In the genomic region with DNA sequence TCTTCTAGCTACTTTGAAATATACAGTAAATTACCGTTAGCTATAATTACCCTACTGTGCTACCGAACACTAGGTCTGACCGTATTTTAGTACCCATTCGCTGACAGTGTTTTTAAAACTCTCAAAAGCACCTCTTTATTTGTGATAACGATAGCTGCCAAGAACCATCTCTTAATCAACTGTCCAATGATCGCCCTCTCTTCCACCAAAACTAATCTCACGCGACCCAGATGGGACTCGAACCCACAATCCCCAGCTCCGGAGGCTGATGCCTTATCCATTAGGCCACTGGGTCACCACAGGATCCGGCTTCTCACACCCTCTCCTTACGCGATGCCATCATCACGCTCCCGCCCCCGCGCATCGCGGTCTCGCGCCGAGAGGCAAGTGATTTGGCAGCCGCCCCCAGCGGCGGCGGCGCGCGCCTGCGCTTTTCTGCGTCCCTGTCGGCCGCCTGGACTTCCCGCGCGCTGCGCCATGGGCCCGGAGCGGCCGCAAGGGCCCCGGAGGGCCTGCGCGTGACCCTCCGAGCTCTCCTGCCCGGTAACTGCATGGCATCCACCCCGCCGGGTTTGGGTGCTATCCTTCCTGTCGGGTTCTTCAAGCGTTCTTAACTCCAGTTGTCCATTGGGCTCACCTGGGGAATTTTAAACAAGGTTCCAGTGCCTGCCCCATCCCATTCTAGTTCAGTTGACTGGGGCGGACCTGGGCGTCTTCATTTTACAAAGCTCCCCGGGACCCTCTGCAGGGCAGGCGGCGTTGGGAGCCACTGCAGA, we compare ENCODE assay signal across 8 cellular contexts. TPM values are rescaled to one million over a fixed set of nuclear protein-coding genes. Genes with fewer than 3 reads are reported as not detected.
A peak's percentile ranks its signal among the peaks of the same experiment; 100 is the strongest.
DNase-seq lines count a peak whose midpoint lies in the region; ATAC-seq and TF ChIP-seq lines count a peak whose summit lies in the region.

No MANE protein-coding gene starts in this region.

- 1% methylated on average over 30 to 47 of the region's 54 CpGs for WGBS in lower leg skin, 2 donors

- peak overlapping the region; percentile 74 to 97 (median 92) for H3K27ac Mint-ChIP-seq in CD8-positive, alpha-beta memory T cell
- H3K27ac Mint-ChIP-seq in activated CD4-positive, alpha-beta memory T cell treated with anti-CD3 and anti-CD28 coated beads for 36 hours: peak overlapping the region; percentile 75

- peak overlapping the region; percentile 61 for H3K4me3 ChIP-seq in CD8-positive, alpha-beta memory T cell (ENCODE audit: low read length)
- H3K4me3 ChIP-seq in duodenal mucosa (ENCODE audit: low read depth in 1 of 2, low read length in 2 of 2): peak overlapping the region; percentile 80 to 86
- peak overlapping the region; percentile 32 for H3K4me3 ChIP-seq in lower leg skin (ENCODE audit: low read depth, poor library complexity, severe bottlenecking)

- H3K9ac ChIP-seq in duodenal mucosa (ENCODE audit: low read depth in 1 of 2, low read length in 2 of 2): peak overlapping the region; percentile 71 to 83

- H3K36me3 Mint-ChIP-seq in CD8-positive, alpha-beta memory T cell: peaks cover 0 to 8% (median 0%) of the 10 kb centered on the region in 3 donors
- H3K36me3 Mint-ChIP-seq in activated CD4-positive, alpha-beta memory T cell treated with anti-CD3 and anti-CD28 coated beads for 36 hours: peaks cover 4% of the 10 kb centered on the region

- no peak for TF ChIP-seq POLR2A in lower leg skin (IDR thresholded peaks at IDR 0.05)

- peaks cover 15 to 24% (median 21%) of the 10 kb centered on the region in 3 donors for H3K4me1 Mint-ChIP-seq in CD8-positive, alpha-beta memory T cell
- peaks cover 9% of the 10 kb centered on the region for H3K4me1 Mint-ChIP-seq in activated CD4-positive, alpha-beta memory T cell treated with anti-CD3 and anti-CD28 coated beads for 36 hours (ENCODE audit: low read depth)

- no peaks in the 10 kb centered on the region for H3K27me3 ChIP-seq in CD8-positive, alpha-beta memory T cell (ENCODE audit: insufficient read depth, low read length, poor library complexity, severe bottlenecking)
- H3K27me3 ChIP-seq in duodenal mucosa (ENCODE audit: control insufficient read depth in 1 of 2, insufficient read depth in 2 of 2, low read length in 2 of 2): no peaks in the 10 kb centered on the region

- peaks cover 0 to 6% (median 0%) of the 10 kb centered on the region in 5 donors for H3K9me3 Mint-ChIP-seq in CD8-positive, alpha-beta memory T cell
- H3K9me3 Mint-ChIP-seq in activated CD4-positive, alpha-beta memory T cell treated with anti-CD3 and anti-CD28 coated beads for 36 hours: peaks cover 2% of the 10 kb centered on the region

- CTCF ChIA-PET in CD8-positive, alpha-beta memory T cell (lab: Charles Lee): interaction anchor here (0.7 to 1.8 kb wide), 11 partner anchors 10 to 364 kb away, joined by 3 to 14 read pairs (median 3); partner anchors contain the start of genes C17orf58 and KPNA2
- CTCF ChIA-PET in activated CD4-positive, alpha-beta memory T cell treated with anti-CD3 and anti-CD28 coated beads for 36 hours (lab: Charles Lee): interaction anchor here (0.6 to 1.7 kb wide), 9 partner anchors 9 to 77 kb away, joined by 3 to 16 read pairs (median 5); partner anchors contain the start of gene C17orf58

- ATAC-seq in GM19452 (IDR thresholded peaks at IDR 0.05; ENCODE audit: unreplicated experiment): peak; percentile 93
- peak; percentile 80 for ATAC-seq in HG03575 (IDR thresholded peaks at IDR 0.05; ENCODE audit: extremely low read depth, insufficient number of reproducible peaks, low FRiP score, unreplicated experiment)

- peak overlapping the region; percentile 84 to 92 (median 86) for H3K4me3 Mint-ChIP-seq in CD8-positive, alpha-beta memory T cell
- H3K4me3 Mint-ChIP-seq in activated CD4-positive, alpha-beta memory T cell treated with anti-CD3 and anti-CD28 coated beads for 36 hours: peak overlapping the region; percentile 86

- TF ChIP-seq CTCF in lower leg skin (IDR thresholded peaks at IDR 0.05): peak in 1 of 3 donors; percentile 85

- H3K27ac ChIP-seq in CD8-positive, alpha-beta memory T cell (ENCODE audit: low read depth, low read length): peak overlapping the region; percentile 57
- H3K27ac ChIP-seq in duodenal mucosa (ENCODE audit: low read depth, low read length): peak overlapping the region; percentile 84

- H3K9me3 ChIP-seq in CD8-positive, alpha-beta memory T cell (ENCODE audit: low read length): no peaks in the 10 kb centered on the region
- H3K9me3 ChIP-seq in duodenal mucosa (ENCODE audit: control insufficient read depth in 1 of 2, low read length in 2 of 2): no peaks in the 10 kb centered on the region

- no peaks in the 10 kb centered on the region for H3K36me3 ChIP-seq in CD8-positive, alpha-beta memory T cell (ENCODE audit: insufficient read depth, low read length)
- no peaks in the 10 kb centered on the region for H3K36me3 ChIP-seq in duodenal mucosa (ENCODE audit: control insufficient read depth in 1 of 2, insufficient read depth in 2 of 2, low read length in 2 of 2)

- H3K4me1 ChIP-seq in CD8-positive, alpha-beta memory T cell (ENCODE audit: insufficient read depth, low read length): peaks cover 9% of the 10 kb centered on the region
- H3K4me1 ChIP-seq in duodenal mucosa (ENCODE audit: control insufficient read depth in 1 of 2, insufficient read depth in 2 of 2, low read length in 2 of 2): peaks cover 0 to 3% of the 10 kb centered on the region in 2 donors

- H3K27me3 Mint-ChIP-seq in CD8-positive, alpha-beta memory T cell: peaks cover 0 to 7% of the 10 kb centered on the region in 2 donors
- peaks cover 2% of the 10 kb centered on the region for H3K27me3 Mint-ChIP-seq in activated CD4-positive, alpha-beta memory T cell treated with anti-CD3 and anti-CD28 coated beads for 36 hours

- POLR2A ChIA-PET in CD8-positive, alpha-beta memory T cell (lab: Charles Lee): interaction anchor here (0.9 to 1.5 kb wide), 3 partner anchors 13 to 67 kb away, joined by 3 to 8 read pairs (median 5); no protein-coding TSS in a partner anchor
- POLR2A ChIA-PET in activated CD4-positive, alpha-beta memory T cell treated with anti-CD3 and anti-CD28 coated beads for 36 hours (lab: Charles Lee): interaction anchor here (0.6 to 1.9 kb wide), 7 partner anchors 10 to 442 kb away, joined by 3 to 21 read pairs (median 4); partner anchors contain the start of genes C17orf58 and KPNA2

- intact Hi-C loops in activated CD4-positive, alpha-beta memory T cell treated with anti-CD3 and anti-CD28 coated beads for 36 hours (cut with micrococcal nuclease): loop anchor here (1.0 kb wide), 2 partner anchors 15 to 25 kb away; partner anchors contain the start of gene KPNA2
- intact Hi-C loops in lower leg skin (cut with DNase I; ENCODE audit: low total_unique reads): no loop called here

- peak; percentile 89 to 96 (median 92) for DNase-seq in CD8-positive, alpha-beta memory T cell
- DNase-seq in NCI-H774 (lab: John Stamatoyannopoulos, UW): peak; percentile 99
- peak; percentile 99 for DNase-seq in activated CD4-positive, alpha-beta memory T cell treated with anti-CD3 and anti-CD28 coated beads for 36 hours
- peak; percentile 96 to 100 for DNase-seq in lower leg skin (ENCODE audit: low spot score in 2 of 2)
- peak; percentile 97 to 99 for DNase-seq in stimulated activated CD4-positive, alpha-beta T cell treated with anti-CD3 and anti-CD28 coated beads, Interleukin-4, amount 100 ng/mL, for 4 hours

RNA-seq across cellular contexts. Expression of gene KPNA2, which starts 15.7 kb away (rescaled TPM):
- 100 to 1,000 TPM; 213 to 223 TPM for total RNA-seq in CD8-positive, alpha-beta memory T cell
- polyA plus RNA-seq in CD8-positive, alpha-beta memory T cell: 24.3 TPM
- 100 to 1,000 TPM; 225 to 229 TPM for total RNA-seq in activated CD4-positive, alpha-beta memory T cell treated with anti-CD3 and anti-CD28 coated beads for 36 hours
- total RNA-seq in lower leg skin: 10 to 100 TPM; 10.6 to 29.7 (median 16.4) TPM

RNA-seq across cellular contexts. Expression of gene C17orf58, which starts 23.6 kb away (rescaled TPM):
- 10 to 100 TPM; 45.7 to 45.8 TPM for total RNA-seq in CD8-positive, alpha-beta memory T cell
- 2.2 TPM for polyA plus RNA-seq in CD8-positive, alpha-beta memory T cell
- 10 to 100 TPM; 29.8 to 31.1 TPM for total RNA-seq in activated CD4-positive, alpha-beta memory T cell treated with anti-CD3 and anti-CD28 coated beads for 36 hours
- 1 to 10 TPM; 4.8 to 9.8 (median 6.8) TPM for total RNA-seq in lower leg skin

Comparison
In these comparisons a context has a peak if more than half of its experiments do, and no peak if none do; other contexts are left out.
1. Peak in every context shown above with its lines: DNase-seq, ATAC-seq, H3K4me3 ChIP-seq and H3K27ac ChIP-seq.
2. H3K4me3 ChIP-seq: peak in every context shown above with its lines; median percentile 83 in duodenal mucosa; 61 in CD8-positive, alpha-beta memory T cell; 32 in lower leg skin.
3. RNA of gene KPNA2, which starts 15.7 kb away (total RNA-seq): 225 to 229 TPM in activated CD4-positive, alpha-beta memory T cell treated with anti-CD3 and anti-CD28 coated beads for 36 hours and 213 to 223 TPM in CD8-positive, alpha-beta memory T cell; 10.6 to 29.7 TPM in lower leg skin; every median in the first group is over 4 times any median in the second.